ENCODE assay signal across 8 cellular contexts in genomic region chr6:36875250-36875633, GRCh38. TPM values are rescaled to one million over a fixed set of nuclear protein-coding genes. Genes with fewer than 3 reads are reported as not detected.
DNase-seq lines count a peak whose midpoint lies in the region; ATAC-seq and TF ChIP-seq lines count a peak whose summit lies in the region.

No MANE protein-coding gene starts in this region.

- H3K9me3 ChIP-seq in adipocyte (ENCODE audit: control insufficient read depth, low read length) (no peaks in the 10 kb centered on the region), thoracic aorta (no peaks in the 10 kb centered on the region)

- H3K36me3 Mint-ChIP-seq in activated CD4-positive, alpha-beta T cell treated with anti-CD3 and anti-CD28 coated beads, Interleukin-2, amount 10 ng/mL, durations not matched to agents 7 days and 5 days (ENCODE audit: low read depth) = peaks cover 15% of the 10 kb centered on the region

- peaks cover 10% of the 10 kb centered on the region for H3K27me3 Mint-ChIP-seq in activated CD4-positive, alpha-beta T cell treated with anti-CD3 and anti-CD28 coated beads, Interleukin-2, amount 10 ng/mL, durations not matched to agents 7 days and 5 days

- no peaks in the 10 kb centered on the region for H3K9me3 Mint-ChIP-seq in activated CD4-positive, alpha-beta T cell treated with anti-CD3 and anti-CD28 coated beads, Interleukin-2, amount 10 ng/mL, durations not matched to agents 7 days and 5 days

- CTCF ChIA-PET in activated CD4-positive, alpha-beta T cell treated with anti-CD3 and anti-CD28 coated beads, Interleukin-2, amount 10 ng/mL, durations not matched to agents 7 days and 5 days (lab: Charles Lee) = interaction anchor here (0.6 to 6.2 kb wide), 18 partner anchors 10 to 439 kb away, joined by 3 to 77 read pairs (median 4); partner anchors contain the start of gene C6orf89

- H3K27ac ChIP-seq in thoracic aorta = peak overlapping the region; percentile 59 to 91

- peak overlapping the region; percentile 97 for H3K27ac Mint-ChIP-seq in activated CD4-positive, alpha-beta T cell treated with anti-CD3 and anti-CD28 coated beads, Interleukin-2, amount 10 ng/mL, durations not matched to agents 7 days and 5 days

- H3K4me1 ChIP-seq in adipocyte (ENCODE audit: control insufficient read depth, insufficient read depth, low read length) (peaks cover 12% of the 10 kb centered on the region), thoracic aorta (ENCODE audit: control insufficient read depth in 1 of 2, low read depth in 2 of 2) (peaks cover 7 to 16% of the 10 kb centered on the region in 2 donors)

- DNase-seq in activated CD4-positive, alpha-beta T cell treated with anti-CD3 and anti-CD28 coated beads, Interleukin-2, amount 10 ng/mL, durations not matched to agents 7 days and 5 days = no peak
- DNase-seq in activated CD4-positive, alpha-beta T cell treated with anti-CD3 and anti-CD28 coated beads, Interleukin-2, amount 50 U/mL, for 1 hour = no peak
- DNase-seq in adipocyte (ENCODE audit: low read depth) (no peak), left kidney (ENCODE audit: low read depth, low spot score) (peak; percentile 24), thoracic aorta (ENCODE audit: low spot score) (no peak), occipital lobe (lab: John Stamatoyannopoulos, UW) (no peak)

- H3K4me1 Mint-ChIP-seq in activated CD4-positive, alpha-beta T cell treated with anti-CD3 and anti-CD28 coated beads, Interleukin-2, amount 10 ng/mL, durations not matched to agents 7 days and 5 days = peaks cover 55% of the 10 kb centered on the region

- H3K9ac ChIP-seq in adipocyte (ENCODE audit: low read length) = peak overlapping the region; percentile 99

- H3K4me3 ChIP-seq in adipocyte (ENCODE audit: low read length) (peak overlapping the region; percentile 99), thoracic aorta (peak overlapping the region; percentile 99)

- POLR2A ChIA-PET in activated CD4-positive, alpha-beta T cell treated with anti-CD3 and anti-CD28 coated beads, Interleukin-2, amount 10 ng/mL, durations not matched to agents 7 days and 5 days (lab: Charles Lee) = interaction anchor here (0.6 to 0.7 kb wide), 3 partner anchors 15 to 501 kb away, joined by 3 to 11 read pairs (median 3); no protein-coding TSS in a partner anchor

- no peaks in the 10 kb centered on the region for H3K36me3 ChIP-seq in adipocyte (ENCODE audit: control insufficient read depth, insufficient read depth, low read length, severe bottlenecking)
- H3K36me3 ChIP-seq in thoracic aorta = no peaks in the 10 kb centered on the region

- no peak for TF ChIP-seq CTCF in thoracic aorta (IDR thresholded peaks at IDR 0.05)

- H3K27me3 ChIP-seq in adipocyte (replicated peaks; ENCODE audit: control insufficient read depth, insufficient read depth, low read length) = no peaks in the 10 kb centered on the region
- no peaks in the 10 kb centered on the region for H3K27me3 ChIP-seq in thoracic aorta (replicated peaks; ENCODE audit: insufficient read depth)

- ATAC-seq in thoracic aorta (ENCODE audit: insufficient number of reproducible peaks, low FRiP score, low read depth) (no peak), GM21515 (IDR thresholded peaks at IDR 0.05; ENCODE audit: unreplicated experiment) (no peak), HG03039 (IDR thresholded peaks at IDR 0.05; ENCODE audit: unreplicated experiment) (no peak)

- H3K4me3 Mint-ChIP-seq in activated CD4-positive, alpha-beta T cell treated with anti-CD3 and anti-CD28 coated beads, Interleukin-2, amount 10 ng/mL, durations not matched to agents 7 days and 5 days = peak overlapping the region; percentile 88

RNA-seq across cellular contexts. Expression of gene PPIL1, which starts 0.6 kb away (rescaled TPM):
- 10 to 100 TPM; 27.0 to 29.3 TPM for total RNA-seq in activated CD4-positive, alpha-beta T cell treated with anti-CD3 and anti-CD28 coated beads, Interleukin-2, amount 10 ng/mL, durations not matched to agents 7 days and 5 days
- 10 to 100 TPM; 12.0 to 12.9 TPM for total RNA-seq in thoracic aorta
- total RNA-seq in occipital lobe = 35.7 TPM

RNA-seq across cellular contexts. Expression of gene C6orf89, which starts 10.5 kb away (rescaled TPM):
- 10 to 100 TPM; 47.5 to 58.1 TPM for total RNA-seq in activated CD4-positive, alpha-beta T cell treated with anti-CD3 and anti-CD28 coated beads, Interleukin-2, amount 10 ng/mL, durations not matched to agents 7 days and 5 days
- 10 to 100 TPM; 53.6 to 60.9 TPM for total RNA-seq in thoracic aorta
- 36.2 TPM for total RNA-seq in occipital lobe

RNA-seq across cellular contexts. Expression of gene CPNE5, which starts 36.0 kb away (rescaled TPM):
- under 1 TPM; 0.47 to 1.00 TPM for total RNA-seq in activated CD4-positive, alpha-beta T cell treated with anti-CD3 and anti-CD28 coated beads, Interleukin-2, amount 10 ng/mL, durations not matched to agents 7 days and 5 days
- total RNA-seq in thoracic aorta (1 to 10 TPM in 1 of 2 donors, under 1 TPM in 1; 0.85 to 1.6 TPM), occipital lobe (4.8 TPM)
